Comparison of ENCODE assay signal across 33 cellular contexts in the genomic region with DNA sequence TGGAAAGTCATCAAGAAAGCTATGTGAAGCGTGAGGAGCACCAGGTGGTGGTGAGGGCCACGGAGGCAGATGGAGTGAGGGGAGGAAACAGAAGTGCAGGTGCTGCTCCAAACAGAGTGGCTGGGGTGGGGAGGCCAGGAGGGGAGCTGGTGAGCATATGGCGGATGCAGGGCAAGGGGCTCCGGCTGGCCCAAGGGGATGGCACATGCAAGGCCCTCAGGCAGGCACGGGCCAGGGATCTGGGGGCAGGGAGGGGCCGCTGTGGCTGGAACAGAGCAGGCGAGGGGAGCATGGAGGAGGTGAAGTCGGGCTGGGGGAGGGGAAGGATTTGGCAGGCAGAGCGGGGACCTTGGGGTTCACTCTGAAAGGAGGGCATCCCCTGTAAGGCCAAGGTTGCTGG.
"Had no signal": no experiment of that assay in that cellular context is flagged by ENCODE, and none has a peak within 500 bp of the region (broad histone marks: within the 10 kb centered on the region; RNA-seq: fewer than 3 reads in every experiment).

No MANE protein-coding gene starts in this region.

- H3K27ac ChIP-seq: adrenal gland, body of pancreas, breast epithelium, Peyer's patch, SJSA1 had no signal

- H3K4me3 ChIP-seq: adrenal gland, body of pancreas, breast epithelium, MG63, Peyer's patch, SJSA1 had no signal

- H3K9ac ChIP-seq: SK-N-SH had no signal

- H3K27me3 ChIP-seq: body of pancreas, MG63, Peyer's patch, SJSA1 had no signal

- H3K4me2 ChIP-seq: SK-N-SH had no signal

- DNase-seq: activated CD4-positive, alpha-beta memory T cell treated with anti-CD3 and anti-CD28 coated beads for 36 hours; activated CD4-positive, alpha-beta T cell treated with anti-CD3 and anti-CD28 coated beads for 4 hours; activated CD4-positive, alpha-beta T cell treated with anti-CD3 and anti-CD28 coated beads, Interleukin-2, amount 50 U/mL, for 1 hour; activated CD8-positive, alpha-beta memory T cell treated with anti-CD3 and anti-CD28 coated beads, Interleukin-2, amount 50 U/mL, for 4 hours; activated gamma-delta T cell treated with Interleukin-2 at 50 U/mL for 16 hours; activated naive CD4-positive, alpha-beta T cell treated with anti-CD3 and anti-CD28 coated beads for 36 hours; activated T-cell treated with anti-CD3 and anti-CD28 coated beads for 4 hours; activated T-cell treated with anti-CD3 and anti-CD28 coated beads, Interleukin-2, amount 50 U/mL, for 4 hours; adrenal gland; body of pancreas; cerebellar nuclear complex; Kasumi-1; MG63; NCI-H1092; NCI-H1436 treated with DMSO at 0.1 percent for 48 hours; NCI-H1694 treated with DMSO at 0.1 percent for 48 hours; NCI-H2029 treated with DMSO at 0.1 percent for 48 hours; NCI-H2107; NCI-H226; NCI-H446 treated with DMSO at 0.1 percent for 48 hours; NCI-H526; NCI-H748 treated with DMSO at 0.1 percent for 48 hours; NK-92 treated with Interleukin-12 subunit alpha and Interleukin-12 subunit beta, amount 100 ng/mL, for 24 hours; PC-3; Peyer's patch; RPMI8226; SHP77 treated with DMSO at 0.1 percent for 48 hours; SK-N-SH had no signal

- ATAC-seq: activated CD4-positive, CD25-positive, alpha-beta regulatory T cell treated with anti-CD3 and anti-CD28 coated beads, Interleukin-2, amount 50 U/mL, for 24 hours; activated naive CD4-positive, alpha-beta T cell treated with anti-CD3 and anti-CD28 coated beads, Interleukin-2, amount 50 U/mL, for 72 hours; activated T-cell treated with anti-CD3 and anti-CD28 coated beads, Interleukin-2, amount 50 U/mL, for 4 hours; body of pancreas; PC-3; WTC11 had no signal

- H3K36me3 ChIP-seq: adrenal gland, breast epithelium, MG63, Peyer's patch, SJSA1 had no signal

- H3K4me1 ChIP-seq: adrenal gland, body of pancreas, breast epithelium, Peyer's patch had no signal
